In genomic region chr3:149621218-149622005, GRCh38 we compare ENCODE assay signal across 9 cellular contexts. TPM values are rescaled to one million over a fixed set of nuclear protein-coding genes. Genes with fewer than 3 reads are reported as not detected.
DNase-seq lines count a peak whose midpoint lies in the region; ATAC-seq and TF ChIP-seq lines count a peak whose summit lies in the region.
"Had no signal": no experiment of that assay in that cellular context is flagged by ENCODE, and none has a peak within 500 bp of the region (broad histone marks: within the 10 kb centered on the region; RNA-seq: fewer than 3 reads in every experiment).

No MANE protein-coding gene starts in this region.

- peaks cover 0 to 12% (median 0%) of the 10 kb centered on the region in 7 donors for H3K27me3 ChIP-seq in spleen (replicated peaks in 1 of 7)

- H3K27ac ChIP-seq in spleen, result no peak overlapping the region

- intact Hi-C loops in Calu3 (cut with micrococcal nuclease; ENCODE audit: unreplicated experiment) (loop anchor here (2.0 kb wide), 1 partner anchor 17 kb away; no protein-coding TSS in a partner anchor), spleen (cut with DNase I; ENCODE audit: low total_unique reads) (no loop called here)

- CTCF ChIA-PET in Calu3 (lab: Charles Lee), result interaction anchor here (0.6 to 1.1 kb wide), 6 partner anchors 9 to 53 kb away, joined by 3 to 5 read pairs (median 4); no protein-coding TSS in a partner anchor

- H3K4me3 ChIP-seq in fibroblast of pulmonary artery (replicated peaks; ENCODE audit: low read depth, low read length) (no peak overlapping the region), spleen (no peak overlapping the region)

- BruUV-seq in Calu3 (replicated peaks; lab: Mats Ljungman, UMichigan), result no TSS peak

- H3K4me1 Mint-ChIP-seq in Calu3 (ENCODE audit: low read depth, unreplicated experiment), result peaks cover 85% of the 10 kb centered on the region

- TF ChIP-seq POLR2A in spleen (IDR thresholded peaks at IDR 0.05), result no peak

- H3K4me1 ChIP-seq in spleen, result peaks cover 0 to 38% (median 13%) of the 10 kb centered on the region in 6 donors

- H3K27ac Mint-ChIP-seq in Calu3 (ENCODE audit: unreplicated experiment), result peak overlapping the region; percentile 67
- H3K27ac Mint-ChIP-seq: stimulated activated naive CD8-positive, alpha-beta T cell treated with anti-CD3 and anti-CD28 coated beads, Interleukin-15, Interleukin-2, amounts not matched to agents 100 ng/mL and 50 ng/mL, for 24 hours had no signal

- peak overlapping the region; percentile 33 for H3K4me3 Mint-ChIP-seq in Calu3 (ENCODE audit: low read depth, unreplicated experiment)
- H3K4me3 Mint-ChIP-seq: stimulated activated naive CD8-positive, alpha-beta T cell treated with anti-CD3 and anti-CD28 coated beads, Interleukin-15, Interleukin-2, amounts not matched to agents 100 ng/mL and 50 ng/mL, for 24 hours had no signal

- H3K36me3 Mint-ChIP-seq in Calu3 (ENCODE audit: insufficient read depth, unreplicated experiment), result peaks cover 51% of the 10 kb centered on the region

- H3K9me3 Mint-ChIP-seq in Calu3 (ENCODE audit: low read depth, unreplicated experiment), result no peaks in the 10 kb centered on the region
- H3K9me3 Mint-ChIP-seq: stimulated activated naive CD8-positive, alpha-beta T cell treated with anti-CD3 and anti-CD28 coated beads, Interleukin-15, Interleukin-2, amounts not matched to agents 100 ng/mL and 50 ng/mL, for 24 hours had no signal

- DNase-seq in Calu3 (peak; percentile 46), NCI-H460 (ENCODE audit: extremely low read depth, low read depth) (peak; percentile 9), fibroblast of pulmonary artery (ENCODE audit: low read depth) (peak; percentile 85), NCI-H524 (lab: John Stamatoyannopoulos, UW) (no peak), cerebellum (ENCODE audit: low spot score) (no peak), HUDEP-2 (lab: John Stamatoyannopoulos, UW; ENCODE audit: unreplicated experiment in 76 of 76) (no peak), spleen (no peak)

- no peak for TF ChIP-seq CTCF in Calu3 (IDR thresholded peaks at IDR 0.05; ENCODE audit: unreplicated experiment)
- TF ChIP-seq CTCF in fibroblast of pulmonary artery (IDR thresholded peaks at IDR 0.05; ENCODE audit: low read length, missing control alignments), result no peak
- TF ChIP-seq CTCF in spleen (IDR thresholded peaks at IDR 0.05 in 8 of 11, conservative IDR thresholded peaks at IDR 0.05 in 3 of 11), result no peak

- no peaks in the 10 kb centered on the region for H3K27me3 Mint-ChIP-seq in Calu3 (ENCODE audit: unreplicated experiment)

- no peaks in the 10 kb centered on the region for H3K36me3 ChIP-seq in spleen

- WGBS in spleen, 5 donors, result 44 to 73% (median 53%) methylated on average over 5 of the region's 5 CpGs

- peak; percentile 75 for ATAC-seq in GM21619 (IDR thresholded peaks at IDR 0.05; ENCODE audit: unreplicated experiment)

- H3K9me3 ChIP-seq in spleen, result no peaks in the 10 kb centered on the region

RNA-seq across cellular contexts. Expression of gene WWTR1, which starts 36.4 kb away (rescaled TPM):
- 202 and 269 TPM in 2 replicates for total RNA-seq in Calu3 (2022)
- total RNA-seq in NCI-H460 (2014; rRNA removed; shearing (Covaris generic)), result 43.1 and 48.2 TPM in 2 replicates
- 22.6 and 38.9 TPM in 2 replicates for polyA plus RNA-seq in NCI-H460 (2014; cell fraction: nucleus; rRNA removed)
- 11.8 TPM for total RNA-seq in cerebellum
- total RNA-seq in spleen, result 10 to 100 TPM; 43.5 to 70.6 (median 63.7) TPM
- 10 to 100 TPM in 1 of 3 donors, 1 to 10 TPM in 2; 8.4 to 15.3 (median 8.8) TPM for polyA plus RNA-seq in spleen

Comparison
In these comparisons a context has a peak if more than half of its experiments do, and no peak if none do; other contexts are left out.
1. DNase-seq: peak in Calu3 (single experiment), NCI-H460 (single experiment) and fibroblast of pulmonary artery (single experiment); none in NCI-H524 (0 of 2), cerebellum (single experiment), HUDEP-2 (0 of 76) and spleen (single experiment).